In genomic region chr9:12657233-12657632, GRCh38 we compare ENCODE assay signal across 30 cellular contexts. TPM values are rescaled to one million over a fixed set of nuclear protein-coding genes. Genes with fewer than 3 reads are reported as not detected.
"Had no signal": no experiment of that assay in that cellular context is flagged by ENCODE, and none has a peak within 500 bp of the region (broad histone marks: within the 10 kb centered on the region; RNA-seq: fewer than 3 reads in every experiment).

No MANE protein-coding gene starts in this region.

- H3K4me1 ChIP-seq: ascending aorta had no signal

- H3K27ac ChIP-seq: ascending aorta, cardiac muscle cell, VCaP had no signal

- DNase-seq: activated B cell treated with CpG ODN at 0.5 μM for 24 hours; activated CD4-positive, alpha-beta memory T cell treated with anti-CD3 and anti-CD28 coated beads, Interleukin-2, amount 10 ng/mL, durations not matched to agents 7 days and 5 days; activated CD4-positive, alpha-beta T cell treated with anti-CD3 and anti-CD28 coated beads for 4 hours; activated CD4-positive, alpha-beta T cell treated with anti-CD3 and anti-CD28 coated beads, Interleukin-2, amount 10 ng/mL, durations not matched to agents 24 days and 14 days; activated CD4-positive, alpha-beta T cell treated with anti-CD3 and anti-CD28 coated beads, Interleukin-2, amount 50 U/mL, for 1 hour; activated CD4-positive, alpha-beta T cell treated with anti-CD3 and anti-CD28 coated beads, Interleukin-2, amount 50 U/mL, for 4 hours; activated CD4-positive, CD25-positive, alpha-beta regulatory T cell treated with anti-CD3 and anti-CD28 coated beads, Interleukin-2, amount 50 U/mL, for 72 hours; activated CD8-positive, alpha-beta memory T cell treated with anti-CD3 and anti-CD28 coated beads for 24 hours; activated CD8-positive, alpha-beta memory T cell treated with anti-CD3 and anti-CD28 coated beads, Interleukin-2, amount 10 ng/mL, durations not matched to agents 7 days and 5 days; activated CD8-positive, alpha-beta memory T cell treated with anti-CD3 and anti-CD28 coated beads, Interleukin-2, amount 50 U/mL, for 48 hours; activated CD8-positive, alpha-beta T cell treated with anti-CD3 and anti-CD28 coated beads, Interleukin-2, amount 10 ng/mL, durations not matched to agents 7 days and 5 days; activated effector memory CD4-positive, alpha-beta T cell treated with Interleukin-2 at 50 U/mL for 16 hours; activated gamma-delta T cell; activated naive CD4-positive, alpha-beta T cell treated with anti-CD3 and anti-CD28 coated beads, Interleukin-2, amount 10 ng/mL, durations not matched to agents 7 days and 5 days; activated naive CD4-positive, alpha-beta T cell treated with Interleukin-2 at 50 U/mL for 16 hours; activated naive CD8-positive, alpha-beta T cell treated with anti-CD3 and anti-CD28 coated beads, Interleukin-2, amount 10 ng/mL, durations not matched to agents 7 days and 5 days; activated naive CD8-positive, alpha-beta T cell treated with anti-CD3 and anti-CD28 coated beads, Interleukin-2, amount 50 U/mL, for 24 hours; activated T-cell treated with anti-CD3 and anti-CD28 coated beads, Interleukin-2, amount 50 U/mL, for 24 hours; activated T-cell treated with anti-CD3 and anti-CD28 coated beads, Interleukin-2, amount 50 U/mL, for 48 hours; anterior cingulate cortex; caudate nucleus; cerebellar nuclear complex; T-helper 2 cell; T-helper 9 cell had no signal

- H3K9me3 ChIP-seq: ascending aorta had no signal

- H3K4me3 ChIP-seq: ascending aorta, cardiac muscle cell had no signal

- H3K36me3 ChIP-seq: ascending aorta, cardiac muscle cell had no signal

- H3K27me3 ChIP-seq: ascending aorta, cardiac muscle cell had no signal

- ATAC-seq: activated CD8-positive, alpha-beta memory T cell treated with anti-CD3 and anti-CD28 coated beads, Interleukin-2, amount 10 ng/mL, durations not matched to agents 7 days and 5 days; activated CD8-positive, alpha-beta T cell treated with anti-CD3 and anti-CD28 coated beads, Interleukin-2, amount 10 ng/mL, durations not matched to agents 7 days and 5 days; activated naive CD8-positive, alpha-beta T cell treated with anti-CD3 and anti-CD28 coated beads, Interleukin-2, amount 50 U/mL, for 24 hours had no signal

- FAIRE-seq: bronchial epithelial cell, TTC549 had no signal

RNA-seq across cellular contexts. Expression of gene TYRP1, which starts 36.0 kb away (rescaled TPM):
- total RNA-seq: activated B cell treated with CpG ODN at 0.5 μM for 24 hours; activated CD4-positive, alpha-beta memory T cell treated with anti-CD3 and anti-CD28 coated beads, Interleukin-2, amount 10 ng/mL, durations not matched to agents 7 days and 5 days; activated CD4-positive, alpha-beta T cell treated with anti-CD3 and anti-CD28 coated beads, Interleukin-2, amount 10 ng/mL, durations not matched to agents 24 days and 14 days; activated CD8-positive, alpha-beta memory T cell treated with anti-CD3 and anti-CD28 coated beads, Interleukin-2, amount 10 ng/mL, durations not matched to agents 7 days and 5 days; activated CD8-positive, alpha-beta T cell treated with anti-CD3 and anti-CD28 coated beads, Interleukin-2, amount 10 ng/mL, durations not matched to agents 7 days and 5 days; activated naive CD8-positive, alpha-beta T cell treated with anti-CD3 and anti-CD28 coated beads, Interleukin-2, amount 10 ng/mL, durations not matched to agents 7 days and 5 days; activated T-helper 2 cell treated with anti-CD3 and anti-CD28 coated beads, Interferon-gamma antibody, Interleukin-2, Interleukin-4, amounts not matched to agents 10 μg/mL and 5 μg/mL and 100 μg/mL, durations not matched to agents 14 hours and 24 hours and 36 hours; ascending aorta; bronchial epithelial cell had no signal
